Comparison of ENCODE assay signal across 28 cellular contexts in genomic region chr1:226636847-226637096, GRCh38.
DNase-seq lines count a peak whose midpoint lies in the region; ATAC-seq and TF ChIP-seq lines count a peak whose summit lies in the region.
"Had no signal": no experiment of that assay in that cellular context is flagged by ENCODE, and none has a peak within 500 bp of the region (broad histone marks: within the 10 kb centered on the region; RNA-seq: fewer than 3 reads in every experiment).

No MANE protein-coding gene starts in this region.

- peaks cover 68% of the 10 kb centered on the region for H3K36me3 ChIP-seq in CD4-positive, CD25-positive, alpha-beta regulatory T cell (ENCODE audit: control insufficient read depth, insufficient read depth, low read length)
- H3K36me3 ChIP-seq in neural progenitor cell (no peaks in the 10 kb centered on the region), mucosa of descending colon (ENCODE audit: low read depth) (no peaks in the 10 kb centered on the region)
- H3K36me3 ChIP-seq: cardiac muscle cell, WERI-Rb-1 had no signal

- TF ChIP-seq CTCF in activated B cell treated with CpG ODN at 0.5 μM for 24 hours (IDR thresholded peaks at IDR 0.05) (no peak), neural progenitor cell (IDR thresholded peaks at IDR 0.05) (no peak), HFFc6 (IDR thresholded peaks at IDR 0.05) (no peak), mucosa of descending colon (IDR thresholded peaks at IDR 0.05) (no peak)

- CTCF ChIA-PET in activated B cell treated with CpG ODN at 0.5 μM for 24 hours (lab: Charles Lee): interaction anchor here (1.0 to 8.4 kb wide), 5 partner anchors 11 to 190 kb away, joined by 3 to 91 read pairs (median 3); no protein-coding TSS in a partner anchor

- H3K27ac ChIP-seq in CD4-positive, CD25-positive, alpha-beta regulatory T cell (ENCODE audit: insufficient read depth, low read length, poor library complexity, severe bottlenecking): no peak overlapping the region
- no peak overlapping the region for H3K27ac ChIP-seq in neural progenitor cell
- H3K27ac ChIP-seq: cardiac muscle cell, parathyroid adenoma, RWPE1, SK-N-MC, WERI-Rb-1 had no signal

- no peaks in the 10 kb centered on the region for H3K9me3 Mint-ChIP-seq in activated CD4-positive, alpha-beta T cell treated with anti-CD3 and anti-CD28 coated beads, Interleukin-2, amount 10 ng/mL, durations not matched to agents 24 days and 14 days
- no peaks in the 10 kb centered on the region for H3K9me3 Mint-ChIP-seq in CD4-positive, CD25-positive, alpha-beta regulatory T cell
- no peaks in the 10 kb centered on the region for H3K9me3 Mint-ChIP-seq in activated B cell treated with CpG ODN at 0.5 μM for 24 hours
- H3K9me3 Mint-ChIP-seq in neural progenitor cell: no peaks in the 10 kb centered on the region
- H3K9me3 Mint-ChIP-seq in HFFc6: no peaks in the 10 kb centered on the region
- H3K9me3 Mint-ChIP-seq: activated CD4-positive, alpha-beta memory T cell treated with anti-CD3 and anti-CD28 coated beads for 36 hours; endodermal cell had no signal

- H3K27me3 ChIP-seq in CD4-positive, CD25-positive, alpha-beta regulatory T cell (ENCODE audit: control insufficient read depth, insufficient read depth, low read length): no peaks in the 10 kb centered on the region
- H3K27me3 ChIP-seq in neural progenitor cell: no peaks in the 10 kb centered on the region
- H3K27me3 ChIP-seq: cardiac muscle cell, gastrocnemius medialis, right atrium auricular region, spleen had no signal

- no peaks in the 10 kb centered on the region for H3K9me3 ChIP-seq in CD4-positive, CD25-positive, alpha-beta regulatory T cell (ENCODE audit: control insufficient read depth in 2 of 2, low read length in 2 of 2)
- H3K9me3 ChIP-seq in neural progenitor cell (ENCODE audit: low read depth) (no peaks in the 10 kb centered on the region), mucosa of descending colon (no peaks in the 10 kb centered on the region)
- H3K9me3 ChIP-seq: Caco-2, gastrocnemius medialis, left ventricle myocardium inferior, right atrium auricular region, spleen had no signal

- no peaks in the 10 kb centered on the region for H3K27me3 Mint-ChIP-seq in activated CD4-positive, alpha-beta T cell treated with anti-CD3 and anti-CD28 coated beads, Interleukin-2, amount 10 ng/mL, durations not matched to agents 24 days and 14 days
- peaks cover 5% of the 10 kb centered on the region for H3K27me3 Mint-ChIP-seq in CD4-positive, CD25-positive, alpha-beta regulatory T cell
- H3K27me3 Mint-ChIP-seq in activated B cell treated with CpG ODN at 0.5 μM for 24 hours (no peaks in the 10 kb centered on the region), neural progenitor cell (ENCODE audit: insufficient read depth, low read depth) (peaks cover 3% of the 10 kb centered on the region), HFFc6 (ENCODE audit: insufficient read depth) (peaks cover 23% of the 10 kb centered on the region)
- H3K27me3 Mint-ChIP-seq: activated CD4-positive, alpha-beta memory T cell treated with anti-CD3 and anti-CD28 coated beads for 36 hours had no signal

- POLR2A ChIA-PET in activated B cell treated with CpG ODN at 0.5 μM for 24 hours (lab: Charles Lee): interaction anchor here (1.0 to 2.0 kb wide), 2 partner anchors 26 to 50 kb away, joined by 3 to 6 read pairs; no protein-coding TSS in a partner anchor

- H3K4me1 ChIP-seq in CD4-positive, CD25-positive, alpha-beta regulatory T cell (ENCODE audit: control insufficient read depth, insufficient read depth, low read length, poor library complexity, severe bottlenecking): peaks cover 57% of the 10 kb centered on the region
- H3K4me1 ChIP-seq in neural progenitor cell: peaks cover 6% of the 10 kb centered on the region
- no peaks in the 10 kb centered on the region for H3K4me1 ChIP-seq in mucosa of descending colon (ENCODE audit: low read depth)
- H3K4me1 ChIP-seq: Caco-2, parathyroid adenoma had no signal

- no peak overlapping the region for H3K9ac ChIP-seq in neural progenitor cell
- H3K9ac ChIP-seq: parathyroid adenoma had no signal

- H4K20me1 ChIP-seq in neural progenitor cell (ENCODE audit: low read depth): no peaks in the 10 kb centered on the region

- H3K4me3 ChIP-seq in CD4-positive, CD25-positive, alpha-beta regulatory T cell (ENCODE audit: low read depth, low read length): no peak overlapping the region
- H3K4me3 ChIP-seq in neural progenitor cell (no peak overlapping the region), mucosa of descending colon (no peak overlapping the region)
- H3K4me3 ChIP-seq: cardiac muscle cell, gastrocnemius medialis, left ventricle myocardium inferior, right atrium auricular region, SK-N-MC, spleen had no signal

- no peaks in the 10 kb centered on the region for H3F3A ChIP-seq in neural progenitor cell (ENCODE audit: low read depth)

- peak overlapping the region; percentile 23 for H3K27ac Mint-ChIP-seq in activated CD4-positive, alpha-beta T cell treated with anti-CD3 and anti-CD28 coated beads, Interleukin-2, amount 10 ng/mL, durations not matched to agents 24 days and 14 days
- H3K27ac Mint-ChIP-seq in CD4-positive, CD25-positive, alpha-beta regulatory T cell: peak overlapping the region in 2 of 3 donors; percentile 0 to 74
- H3K27ac Mint-ChIP-seq in activated B cell treated with CpG ODN at 0.5 μM for 24 hours (peak overlapping the region; percentile 7), neural progenitor cell (peak overlapping the region; percentile 62), HFFc6 (no peak overlapping the region)
- H3K27ac Mint-ChIP-seq: activated CD4-positive, alpha-beta memory T cell treated with anti-CD3 and anti-CD28 coated beads for 36 hours; endodermal cell had no signal

- H3K36me3 Mint-ChIP-seq in activated CD4-positive, alpha-beta T cell treated with anti-CD3 and anti-CD28 coated beads, Interleukin-2, amount 10 ng/mL, durations not matched to agents 24 days and 14 days (ENCODE audit: low read depth): peaks cover 52% of the 10 kb centered on the region
- peaks cover 20% of the 10 kb centered on the region for H3K36me3 Mint-ChIP-seq in CD4-positive, CD25-positive, alpha-beta regulatory T cell
- H3K36me3 Mint-ChIP-seq in activated B cell treated with CpG ODN at 0.5 μM for 24 hours (ENCODE audit: low read depth) (peaks cover 80% of the 10 kb centered on the region), neural progenitor cell (peaks cover 5% of the 10 kb centered on the region), HFFc6 (ENCODE audit: low read depth) (no peaks in the 10 kb centered on the region)

- ATAC-seq in CD4-positive, CD25-positive, alpha-beta regulatory T cell (ENCODE audit: low read depth in 2 of 2): no peak
- ATAC-seq in activated B cell treated with CpG ODN at 0.5 μM for 24 hours (ENCODE audit: low read depth) (no peak), GM19467 (IDR thresholded peaks at IDR 0.05; ENCODE audit: unreplicated experiment) (no peak), mucosa of descending colon (no peak)
- ATAC-seq: gastrocnemius medialis had no signal

- H3K79me2 ChIP-seq in neural progenitor cell (ENCODE audit: low read depth): no peaks in the 10 kb centered on the region
- H3K79me2 ChIP-seq: parathyroid adenoma had no signal

- no peak overlapping the region for H3K4me3 Mint-ChIP-seq in activated CD4-positive, alpha-beta T cell treated with anti-CD3 and anti-CD28 coated beads, Interleukin-2, amount 10 ng/mL, durations not matched to agents 24 days and 14 days
- peak overlapping the region in 2 of 4 donors; percentile 15 to 22 for H3K4me3 Mint-ChIP-seq in CD4-positive, CD25-positive, alpha-beta regulatory T cell
- H3K4me3 Mint-ChIP-seq in activated B cell treated with CpG ODN at 0.5 μM for 24 hours (no peak overlapping the region), neural progenitor cell (no peak overlapping the region), HFFc6 (no peak overlapping the region)
- H3K4me3 Mint-ChIP-seq: activated CD4-positive, alpha-beta memory T cell treated with anti-CD3 and anti-CD28 coated beads for 36 hours; endodermal cell had no signal

- peaks cover 36% of the 10 kb centered on the region for H3K4me1 Mint-ChIP-seq in activated CD4-positive, alpha-beta T cell treated with anti-CD3 and anti-CD28 coated beads, Interleukin-2, amount 10 ng/mL, durations not matched to agents 24 days and 14 days
- peaks cover 9 to 70% (median 40%) of the 10 kb centered on the region in 4 donors for H3K4me1 Mint-ChIP-seq in CD4-positive, CD25-positive, alpha-beta regulatory T cell
- H3K4me1 Mint-ChIP-seq in activated B cell treated with CpG ODN at 0.5 μM for 24 hours: peaks cover 84% of the 10 kb centered on the region
- H3K4me1 Mint-ChIP-seq in neural progenitor cell: peaks cover 19% of the 10 kb centered on the region
- no peaks in the 10 kb centered on the region for H3K4me1 Mint-ChIP-seq in HFFc6 (ENCODE audit: low read depth)
- H3K4me1 Mint-ChIP-seq: endodermal cell had no signal

- no peak overlapping the region for H2AFZ ChIP-seq in neural progenitor cell (replicated peaks)
- H2AFZ ChIP-seq: parathyroid adenoma had no signal

- intact Hi-C loops in activated CD4-positive, alpha-beta T cell treated with anti-CD3 and anti-CD28 coated beads, Interleukin-2, amount 10 ng/mL, durations not matched to agents 24 days and 14 days (cut with micrococcal nuclease): no loop called here
- intact Hi-C loops in activated B cell treated with CpG ODN at 0.5 μM for 24 hours (cut with micrococcal nuclease): no loop called here
- intact Hi-C loops in mucosa of descending colon (cut with DNase I, micrococcal nuclease): no loop called here

- DNase-seq in activated CD4-positive, alpha-beta T cell treated with anti-CD3 and anti-CD28 coated beads, Interleukin-2, amount 10 ng/mL, durations not matched to agents 24 days and 14 days: no peak
- no peak for DNase-seq in activated CD4-positive, alpha-beta T cell treated with anti-CD3 and anti-CD28 coated beads for 1 hour
- no peak for DNase-seq in CD4-positive, CD25-positive, alpha-beta regulatory T cell
- DNase-seq in activated B cell treated with CpG ODN at 0.5 μM for 24 hours (no peak), neural progenitor cell (ENCODE audit: low spot score) (no peak), HFFc6 (no peak), mucosa of descending colon (no peak)
- DNase-seq: 8988T; activated T-cell treated with anti-CD3 and anti-CD28 coated beads for 4 hours; Caco-2; cortex of kidney; gastrocnemius medialis; hypothalamus; left ventricle myocardium inferior; NCI-H1048; NCI-H187; stimulated activated CD4-positive, alpha-beta T cell treated with anti-CD3 and anti-CD28 coated beads, Interleukin-2, amount 100 ng/mL, for 48 hours; stimulated activated naive CD4-positive, alpha-beta T cell treated with Interleukin-2 at 50 U/mL for 16 hours; WERI-Rb-1 had no signal

- H3K4me2 ChIP-seq in neural progenitor cell: no peak overlapping the region
